ENCODE assay signal across 17 cellular contexts in genomic region chr3:138950701-138951100, GRCh38. TPM values are rescaled to one million over a fixed set of nuclear protein-coding genes. Genes with fewer than 3 reads are reported as not detected.
DNase-seq lines count a peak whose midpoint lies in the region; ATAC-seq and TF ChIP-seq lines count a peak whose summit lies in the region.
"Had no signal": no experiment of that assay in that cellular context is flagged by ENCODE, and none has a peak within 500 bp of the region (broad histone marks: within the 10 kb centered on the region; RNA-seq: fewer than 3 reads in every experiment).

No MANE protein-coding gene starts in this region.

- H3K9ac ChIP-seq in iPS-15b (ENCODE audit: low read depth, low read length): no peak overlapping the region

- TF ChIP-seq CTCF in ovary (IDR thresholded peaks at IDR 0.05): no peak

- intact Hi-C loops in activated CD4-positive, alpha-beta T cell treated with anti-CD3 and anti-CD28 coated beads for 36 hours (cut with DNase I, micrococcal nuclease): loop anchor here in 1 of 2 experiments (2.0 kb wide), 1 partner anchor 14 kb away; no protein-coding TSS in a partner anchor
- intact Hi-C loops in ovary (cut with DNase I) (no loop called here), sciatic nerve (cut with DNase I) (no loop called here)

- peak overlapping the region; percentile 3 for H3K4me3 Mint-ChIP-seq in activated CD4-positive, alpha-beta T cell treated with anti-CD3 and anti-CD28 coated beads for 36 hours
- H3K4me3 Mint-ChIP-seq in T-helper 17 cell: peak overlapping the region; percentile 80

- H3K27me3 Mint-ChIP-seq in activated CD4-positive, alpha-beta T cell treated with anti-CD3 and anti-CD28 coated beads for 36 hours: peaks cover 56% of the 10 kb centered on the region
- peaks cover 71% of the 10 kb centered on the region for H3K27me3 Mint-ChIP-seq in T-helper 17 cell

- POLR2A ChIA-PET in activated CD4-positive, alpha-beta T cell treated with anti-CD3 and anti-CD28 coated beads for 36 hours (lab: Charles Lee): no interaction called here

- H3K36me3 ChIP-seq in iPS-15b (ENCODE audit: control insufficient read depth, insufficient read depth, low read length): no peaks in the 10 kb centered on the region
- H3K36me3 ChIP-seq in ovary: no peaks in the 10 kb centered on the region
- H3K36me3 ChIP-seq: right atrium auricular region, WERI-Rb-1 had no signal

- no peak for DNase-seq in activated CD4-positive, alpha-beta T cell treated with anti-CD3 and anti-CD28 coated beads for 36 hours
- no peak for DNase-seq in activated CD4-positive, alpha-beta T cell treated with anti-CD3 and anti-CD28 coated beads, Interleukin-2, amount 50 U/mL, for 4 hours
- DNase-seq in T-helper 17 cell: no peak
- DNase-seq in ovary: peak in 2 of 5 donors; percentile 11 to 21
- DNase-seq in cerebellar nuclear complex (lab: John Stamatoyannopoulos, UW): no peak
- no peak for DNase-seq in sciatic nerve (ENCODE audit: low spot score)
- no peak for DNase-seq in occipital lobe (lab: John Stamatoyannopoulos, UW)
- DNase-seq: 8988T; KG1; NCI-H1417 treated with DMSO at 0.1 percent for 48 hours; NCI-H226; stimulated activated naive CD4-positive, alpha-beta T cell treated with Interleukin-2 at 50 U/mL for 16 hours; WERI-Rb-1 had no signal

- H3K4me3 ChIP-seq in iPS-15b (ENCODE audit: low read depth, low read length): peak overlapping the region; percentile 43
- H3K4me3 ChIP-seq in ovary: no peak overlapping the region

- no peaks in the 10 kb centered on the region for H3K9me3 Mint-ChIP-seq in activated CD4-positive, alpha-beta T cell treated with anti-CD3 and anti-CD28 coated beads for 36 hours (ENCODE audit: low read depth)

- no peak for TF ChIP-seq EP300 in ovary (IDR thresholded peaks at IDR 0.05)

- no peak for TF ChIP-seq POLR2A in ovary (IDR thresholded peaks at IDR 0.05)

- H3K9me3 ChIP-seq in T-helper 17 cell (ENCODE audit: control insufficient read depth, low read length, poor library complexity, severe bottlenecking) (no peaks in the 10 kb centered on the region), iPS-15b (ENCODE audit: control insufficient read depth, insufficient read depth, low read length) (no peaks in the 10 kb centered on the region), ovary (no peaks in the 10 kb centered on the region)
- H3K9me3 ChIP-seq: right atrium auricular region had no signal

- H3K4me1 ChIP-seq in iPS-15b (ENCODE audit: control insufficient read depth, insufficient read depth, low read length) (peaks cover 18% of the 10 kb centered on the region), ovary (ENCODE audit: insufficient read depth) (peaks cover 10% of the 10 kb centered on the region)

- peaks cover 16% of the 10 kb centered on the region for H3K4me1 Mint-ChIP-seq in activated CD4-positive, alpha-beta T cell treated with anti-CD3 and anti-CD28 coated beads for 36 hours
- peaks cover 19% of the 10 kb centered on the region for H3K4me1 Mint-ChIP-seq in T-helper 17 cell

- peak overlapping the region; percentile 73 to 100 for H3K27ac ChIP-seq in ovary
- H3K27ac ChIP-seq: right atrium auricular region, SK-N-MC, WERI-Rb-1 had no signal

- H3K27me3 ChIP-seq in iPS-15b (ENCODE audit: control insufficient read depth, insufficient read depth, low read length) (peaks cover 99% of the 10 kb centered on the region), ovary (no peaks in the 10 kb centered on the region)

- H3K36me3 Mint-ChIP-seq in activated CD4-positive, alpha-beta T cell treated with anti-CD3 and anti-CD28 coated beads for 36 hours (ENCODE audit: low read depth): no peaks in the 10 kb centered on the region
- peaks cover 7% of the 10 kb centered on the region for H3K36me3 Mint-ChIP-seq in T-helper 17 cell (ENCODE audit: low read depth)

- no peak overlapping the region for H3K27ac Mint-ChIP-seq in activated CD4-positive, alpha-beta T cell treated with anti-CD3 and anti-CD28 coated beads for 36 hours
- no peak overlapping the region for H3K27ac Mint-ChIP-seq in T-helper 17 cell

- no peak for ATAC-seq in activated CD4-positive, alpha-beta T cell treated with anti-CD3 and anti-CD28 coated beads for 36 hours
- no peak for ATAC-seq in T-helper 17 cell
- no peak for ATAC-seq in sciatic nerve

- WGBS in ovary, 3 donors: 34 to 70% (median 47%) methylated on average over 8 of the region's 8 CpGs

- CTCF ChIA-PET in activated CD4-positive, alpha-beta T cell treated with anti-CD3 and anti-CD28 coated beads for 36 hours (lab: Charles Lee): interaction anchor here (1.1 to 3.6 kb wide), 6 partner anchors 10 to 27 kb away, joined by 3 to 27 read pairs (median 4); no protein-coding TSS in a partner anchor

RNA-seq across cellular contexts. Expression of gene FOXL2NB, which starts 3.7 kb away (rescaled TPM):
- total RNA-seq in activated CD4-positive, alpha-beta T cell treated with anti-CD3 and anti-CD28 coated beads for 36 hours: not detected
- total RNA-seq in T-helper 17 cell: not detected
- total RNA-seq in ovary: 100 to 1,000 TPM in 2 of 7 donors, 10 to 100 TPM in 5; 35.8 to 137 (median 77.9) TPM
- 10 to 100 TPM; 36.7 to 39.3 TPM for polyA plus RNA-seq in ovary
- total RNA-seq in sciatic nerve: not detected
- total RNA-seq in occipital lobe: 0.16 TPM
- total RNA-seq: right atrium auricular region had no signal

RNA-seq across cellular contexts. Expression of gene FOXL2, which starts 3.8 kb away (rescaled TPM):
- total RNA-seq in activated CD4-positive, alpha-beta T cell treated with anti-CD3 and anti-CD28 coated beads for 36 hours: not detected
- total RNA-seq in T-helper 17 cell (not detected), ovary (100 to 1,000 TPM in 4 of 7 donors, 10 to 100 TPM in 3; 35.4 to 184 (median 102) TPM), sciatic nerve (0.13 TPM), occipital lobe (not detected)
- 10 to 100 TPM; 22.7 to 61.2 TPM for polyA plus RNA-seq in ovary
- total RNA-seq: mononuclear cell, right atrium auricular region had no signal

RNA-seq across cellular contexts. Expression of gene PRR23A, which starts 55.4 kb away (rescaled TPM):
- total RNA-seq in activated CD4-positive, alpha-beta T cell treated with anti-CD3 and anti-CD28 coated beads for 36 hours: not detected
- total RNA-seq in T-helper 17 cell (not detected), ovary (not detected), sciatic nerve (not detected), occipital lobe (not detected)
- polyA plus RNA-seq in ovary: not detected
- total RNA-seq: mononuclear cell, right atrium auricular region had no signal

Comparison
In these comparisons a context has a peak if more than half of its experiments do, and no peak if none do; other contexts are left out.
1. RNA of gene FOXL2NB, which starts 3.7 kb away (total RNA-seq): 35.8 to 137 TPM in ovary; 0.16 TPM in occipital lobe (single experiment), not detected in activated CD4-positive, alpha-beta T cell treated with anti-CD3 and anti-CD28 coated beads for 36 hours, not detected in T-helper 17 cell and not detected in sciatic nerve (single experiment); every median in the first group is over 10 times any median in the second.
2. RNA of gene FOXL2, which starts 3.8 kb away (total RNA-seq): 35.4 to 184 TPM in ovary; 0.13 TPM in sciatic nerve (single experiment), not detected in T-helper 17 cell, not detected in activated CD4-positive, alpha-beta T cell treated with anti-CD3 and anti-CD28 coated beads for 36 hours and not detected in occipital lobe (single experiment); every median in the first group is over 10 times any median in the second.